In the genomic region with DNA sequence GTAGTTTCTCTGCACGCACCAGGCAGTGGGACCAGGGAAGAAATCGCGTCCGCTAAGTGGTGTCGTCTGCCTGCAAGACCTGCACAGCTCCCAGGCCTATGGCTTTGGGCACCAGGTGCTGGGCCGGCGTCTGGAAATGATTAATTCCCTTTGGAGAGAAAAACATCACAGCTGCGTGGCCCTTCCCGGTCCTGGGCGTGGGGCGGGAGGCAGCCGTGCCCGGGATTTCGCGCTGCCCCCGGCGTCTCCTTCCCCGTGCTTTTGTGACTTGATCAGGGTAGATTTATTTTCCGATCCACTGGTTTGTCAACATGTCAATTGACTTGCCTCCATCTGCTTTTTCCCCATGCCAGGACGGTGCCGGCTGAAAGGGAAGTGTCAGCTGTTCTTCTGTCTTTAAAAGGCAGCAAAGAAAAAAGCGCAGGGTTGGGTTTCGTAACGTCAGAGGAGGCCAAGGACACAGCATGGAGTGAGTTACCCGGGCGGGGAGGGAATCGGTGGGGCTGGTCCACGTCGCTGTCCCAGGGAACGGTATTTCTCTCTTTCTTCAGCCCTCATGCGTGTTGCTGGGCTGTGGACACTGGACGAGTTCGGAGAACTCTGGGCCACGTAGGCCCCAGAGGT, we compare ENCODE assay signal across 9 cellular contexts.
DNase-seq lines count a peak whose midpoint lies in the region; FAIRE-seq and TF ChIP-seq lines count a peak whose summit lies in the region.
"Had no signal": no experiment of that assay in that cellular context is flagged by ENCODE, and none has a peak within 500 bp of the region (broad histone marks: within the 10 kb centered on the region; RNA-seq: fewer than 3 reads in every experiment).

No MANE protein-coding gene starts in this region.

- WGBS in smooth muscle cell (ENCODE audit: low lambda C conversion rate), result 84% methylated on average over 34 of the region's 34 CpGs

- no peak overlapping the region for H3K4me3 ChIP-seq in keratinocyte (ENCODE audit: control insufficient read depth in 2 of 3, extremely low read depth in 1 of 3, insufficient read depth in 2 of 3, low read depth in 1 of 3, low read length in 3 of 3)
- H3K4me3 ChIP-seq in smooth muscle cell, result no peak overlapping the region
- H3K4me3 ChIP-seq: GM12878 had no signal

- 0 out of 2 replicates have a peak, but pooled peaks have one; percentile 13 for TF ChIP-seq CTCF in VCaP (conservative IDR thresholded peaks at IDR 0.05)
- TF ChIP-seq CTCF in keratinocyte (optimal IDR thresholded peaks at IDR 0.05 in 1 of 3, IDR thresholded peaks at IDR 0.05 in 1 of 3, conservative IDR thresholded peaks at IDR 0.05 in 1 of 3; ENCODE audit: extremely low read depth in 1 of 3, insufficient read depth in 2 of 3, low read length in 3 of 3), result no peak
- TF ChIP-seq CTCF in smooth muscle cell (IDR thresholded peaks at IDR 0.05; ENCODE audit: borderline replicate concordance, insufficient read depth, poor library complexity, severe bottlenecking), result no peak
- TF ChIP-seq CTCF in D721Med (IDR thresholded peaks at IDR 0.05; ENCODE audit: insufficient read depth, missing control alignments), result no peak

- H3K9ac ChIP-seq in keratinocyte (ENCODE audit: control insufficient read depth, extremely low read depth, insufficient read depth, low read length) (no peak overlapping the region), smooth muscle cell (ENCODE audit: low read depth) (no peak overlapping the region)

- H3K9me1 ChIP-seq in keratinocyte (ENCODE audit: control insufficient read depth, extremely low read depth, insufficient read depth, low read length), result no peaks in the 10 kb centered on the region

- H3K4me2 ChIP-seq in keratinocyte (ENCODE audit: control insufficient read depth, extremely low read depth, insufficient read depth, low read depth, low read length) (peak overlapping the region; percentile 27), smooth muscle cell (peak overlapping the region; percentile 16)

- dilution Hi-C loops in keratinocyte (cut with MboI; ENCODE audit: extremely low pct_ligation_motif_present, low sequenced_read_pairs), result no loop called here

- FAIRE-seq in keratinocyte (lab: Jason Lieb, UNC) (no peak), D721Med (lab: Jason Lieb, UNC) (no peak)

- no peaks in the 10 kb centered on the region for H3K79me2 ChIP-seq in keratinocyte (ENCODE audit: control insufficient read depth, insufficient read depth, low read length)
- no peaks in the 10 kb centered on the region for H3K79me2 ChIP-seq in smooth muscle cell (ENCODE audit: low read depth)

- H4K20me1 ChIP-seq in keratinocyte (ENCODE audit: control insufficient read depth, extremely low read depth, insufficient read depth, low read length), result no peaks in the 10 kb centered on the region
- H4K20me1 ChIP-seq in smooth muscle cell (ENCODE audit: low read depth), result no peaks in the 10 kb centered on the region

- H2AFZ ChIP-seq in keratinocyte (ENCODE audit: control insufficient read depth, low read length), result no peak overlapping the region
- H2AFZ ChIP-seq in smooth muscle cell (ENCODE audit: low read depth), result no peak overlapping the region

- H3K4me1 ChIP-seq in keratinocyte (ENCODE audit: control insufficient read depth, extremely low read depth, insufficient read depth, low read length), result no peaks in the 10 kb centered on the region
- H3K4me1 ChIP-seq in smooth muscle cell (ENCODE audit: low read depth), result peaks cover 6% of the 10 kb centered on the region

- H3K27me3 ChIP-seq in keratinocyte (ENCODE audit: control insufficient read depth, extremely low read depth, insufficient read depth, low read length) (peaks cover 14% of the 10 kb centered on the region), smooth muscle cell (ENCODE audit: low read depth) (no peaks in the 10 kb centered on the region)

- no peaks in the 10 kb centered on the region for H3F3A ChIP-seq in smooth muscle cell (ENCODE audit: low read depth)

- no peak overlapping the region for H3K27ac ChIP-seq in VCaP
- no peak overlapping the region for H3K27ac ChIP-seq in keratinocyte (ENCODE audit: control insufficient read depth, insufficient read depth, low read length)
- no peak overlapping the region for H3K27ac ChIP-seq in smooth muscle cell (ENCODE audit: low read depth)

- H3K36me3 ChIP-seq in keratinocyte (ENCODE audit: control insufficient read depth in 2 of 2, extremely low read depth in 1 of 2, insufficient read depth in 2 of 2, low read length in 2 of 2), result no peaks in the 10 kb centered on the region
- no peaks in the 10 kb centered on the region for H3K36me3 ChIP-seq in smooth muscle cell (ENCODE audit: low read depth)

- peak; percentile 27 for DNase-seq in NCI-H2107 treated with DMSO at 0.1 percent for 48 hours (lab: John Stamatoyannopoulos, UW; ENCODE audit: unreplicated experiment)
- no peak for DNase-seq in NCI-H2107 (lab: John Stamatoyannopoulos, UW)
- no peak for DNase-seq in keratinocyte (ENCODE audit: low read depth, low spot score)
- no peak for DNase-seq in smooth muscle cell (lab: John Stamatoyannopoulos, UW; ENCODE audit: unreplicated experiment)
- DNase-seq in EL, result no peak
- DNase-seq in D721Med (ENCODE audit: insufficient read length, low spot score), result no peak
- DNase-seq in NCI-H1930 (lab: John Stamatoyannopoulos, UW), result no peak

- H3K9me3 ChIP-seq in keratinocyte (ENCODE audit: control insufficient read depth, low read depth, low read length), result no peaks in the 10 kb centered on the region
- no peaks in the 10 kb centered on the region for H3K9me3 ChIP-seq in smooth muscle cell (replicated peaks; ENCODE audit: low read depth)
